ENCODE assay signal across 8 cellular contexts in the genomic region with DNA sequence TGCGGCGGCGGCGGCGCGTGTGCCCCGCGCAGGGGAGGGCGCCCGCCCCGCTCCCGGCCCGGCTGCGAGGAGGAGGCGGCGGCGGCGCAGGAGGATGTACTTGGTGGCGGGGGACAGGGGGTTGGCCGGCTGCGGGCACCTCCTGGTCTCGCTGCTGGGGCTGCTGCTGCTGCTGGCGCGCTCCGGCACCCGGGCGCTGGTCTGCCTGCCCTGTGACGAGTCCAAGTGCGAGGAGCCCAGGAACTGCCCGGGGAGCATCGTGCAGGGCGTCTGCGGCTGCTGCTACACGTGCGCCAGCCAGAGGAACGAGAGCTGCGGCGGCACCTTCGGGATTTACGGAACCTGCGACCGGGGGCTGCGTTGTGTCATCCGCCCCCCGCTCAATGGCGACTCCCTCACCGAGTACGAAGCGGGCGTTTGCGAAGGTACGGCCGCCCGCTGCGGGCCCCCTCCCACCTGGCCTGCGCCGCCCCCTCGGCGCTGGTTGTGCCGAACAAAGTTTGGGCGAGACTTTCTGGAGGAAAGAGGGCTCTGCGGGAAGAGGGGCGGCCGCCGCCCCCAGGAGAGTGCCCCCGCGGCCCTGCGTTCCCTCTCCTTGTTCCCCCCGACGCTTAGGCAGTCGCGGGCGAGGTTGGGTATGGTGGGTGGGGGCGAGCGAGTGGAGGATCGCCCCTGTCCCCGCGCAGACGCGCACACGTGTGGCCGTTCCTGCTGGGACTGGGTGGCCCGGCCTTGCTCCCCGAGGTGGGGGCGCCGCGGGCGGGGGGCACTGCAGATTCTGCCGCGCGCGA. TPM values are rescaled to one million over a fixed set of nuclear protein-coding genes. Genes with fewer than 3 reads are reported as not detected.
A peak's percentile ranks its signal among the peaks of the same experiment; 100 is the strongest.
DNase-seq lines count a peak whose midpoint lies in the region; ATAC-seq, FAIRE-seq and TF ChIP-seq lines count a peak whose summit lies in the region.

No MANE protein-coding gene starts in this region.

- H3K9me3 ChIP-seq in HepG2 (ENCODE audit: low read length), result no peaks in the 10 kb centered on the region

- POLR2A ChIA-PET in HepG2 (lab: Yijun Ruan, JAX), result interaction anchor here (1.0 to 6.7 kb wide), 9 partner anchors 11 to 150 kb away, joined by 3 to 53 read pairs (median 11); no protein-coding TSS in a partner anchor

- intact Hi-C loops in Right ventricle myocardium inferior (cut with DNase I) (loop anchor here (5.0 kb wide), 1 partner anchor 101 kb away; no protein-coding TSS in a partner anchor), cardiac septum (cut with DNase I) (loop anchor here (2.0 to 5.0 kb wide), 3 partner anchors 52 to 241 kb away; partner anchors contain the start of gene FEZ2), HepG2 (cut with micrococcal nuclease; ENCODE audit: unreplicated experiment) (loop anchor here (5.0 kb wide), 1 partner anchor 41 kb away; no protein-coding TSS in a partner anchor)

- peak overlapping the region; percentile 81 to 98 (median 89) for H3K4me3 ChIP-seq in HepG2 (replicated peaks in 1 of 3; ENCODE audit: insufficient read depth in 1 of 3, low read depth in 2 of 3, low read length in 3 of 3)

- H3K27ac ChIP-seq in caudate nucleus (ENCODE audit: low read depth, low read length) (peak overlapping the region; percentile 73), HepG2 (ENCODE audit: extremely low read length, insufficient read depth, low read length) (peak overlapping the region; percentile 76)

- H3K79me2 ChIP-seq in HepG2 (ENCODE audit: insufficient read depth, low read length), result peaks cover 65% of the 10 kb centered on the region

- peak overlapping the region; percentile 78 for H3K4me2 ChIP-seq in HepG2 (ENCODE audit: low read depth, low read length)

- 0% methylated on average over 24 of the region's 92 CpGs for WGBS in HepG2 (ENCODE audit: low lambda C conversion rate)

- TSS peak; percentile 25 for BruUV-seq in HepG2 (replicated peaks; lab: Mats Ljungman, UMichigan)

- in situ Hi-C loops in HepG2 (cut with HindIII; ENCODE audit: extremely low pct_ligation_motif_present, low pct_unique_long_range_greater_than_20kb), result loop anchor here (5.0 kb wide), 2 partner anchors 101 to 146 kb away; no protein-coding TSS in a partner anchor

- H4K20me1 ChIP-seq in HepG2 (ENCODE audit: insufficient read depth, low read length), result peaks cover 44% of the 10 kb centered on the region

- peak overlapping the region; percentile 94 for H3K9ac ChIP-seq in HepG2 (ENCODE audit: insufficient read depth, low read depth, low read length)

- peak in 1 of 2 experiments; percentile 37; a peak in 2 of 4 replicates for TF ChIP-seq POLR2A in HepG2 (IDR thresholded peaks at IDR 0.05; ENCODE audit: insufficient read depth in 1 of 2, low read depth in 2 of 2, low read length in 2 of 2)

- peaks cover 64% of the 10 kb centered on the region for H3K4me1 ChIP-seq in HepG2 (ENCODE audit: insufficient read depth, low read length)

- peak; percentile 78 for DNase-seq in Right ventricle myocardium inferior (ENCODE audit: missing footprints)
- DNase-seq in cardiac septum (ENCODE audit: low spot score), result no peak
- DNase-seq in T-helper 1 cell, result peak in 3 of 5 donors; percentile 6 to 41 (median 9)
- DNase-seq in caudate nucleus (lab: John Stamatoyannopoulos, UW), result peak in 36 of 61 donors; percentile 16 to 73 (median 42)
- DNase-seq in HepG2 (ENCODE audit: low spot score), result no peak
- DNase-seq in stimulated activated CD4-positive, alpha-beta T cell treated with anti-CD3 and anti-CD28 coated beads, TNF-alpha, amount 100 ng/mL, for 48 hours (ENCODE audit: low read depth in 3 of 3), result peak in 2 of 3 donors; percentile 13 to 24
- no peak for DNase-seq in HuH-7 (ENCODE audit: low spot score)

- no peaks in the 10 kb centered on the region for H3K36me3 ChIP-seq in HepG2 (replicated peaks in 1 of 2; ENCODE audit: control insufficient read depth in 1 of 2, insufficient read depth in 2 of 2, low read length in 2 of 2)

- no peak for TF ChIP-seq RAD21 in HepG2 (CRISPR knock-in tag; IDR thresholded peaks at IDR 0.05)

- TF ChIP-seq EP300 in HepG2 (IDR thresholded peaks at IDR 0.05; ENCODE audit: low read depth in 2 of 2, low read length in 2 of 2) (no peak), HepG2 (CRISPR knock-in tag; IDR thresholded peaks at IDR 0.05; ENCODE audit: borderline replicate concordance) (no peak)

- ATAC-seq in Right ventricle myocardium inferior, result peak; percentile 15
- ATAC-seq in HG03039 (IDR thresholded peaks at IDR 0.05; ENCODE audit: unreplicated experiment), result peak; percentile 19
- ATAC-seq in HepG2, result peak; percentile 29

- no peak overlapping the region for H2AFZ ChIP-seq in HepG2 (ENCODE audit: low read length)

- no peaks in the 10 kb centered on the region; a peak in 1 of 5 replicates for H3K27me3 ChIP-seq in HepG2 (ENCODE audit: control insufficient read depth in 1 of 2, insufficient read depth in 2 of 2, low read length in 2 of 2)

- peak; percentile 17; the same call in 1 of the 2 replicates for TF ChIP-seq CTCF in HepG2 (CRISPR knock-in tag; IDR thresholded peaks at IDR 0.05)

- CTCF ChIA-PET in HepG2 (lab: Yijun Ruan, JAX; ENCODE audit: low intra/inter-chr PET ratio, low total read pairs), result no interaction called here

- FAIRE-seq in HepG2 (lab: Jason Lieb, UNC), result no peak

TF ChIP-seq in HepG2, 621 proteins besides CTCF, POLR2A, EP300 and RAD21 (continues in another document):
- TF ChIP-seq ZNF530 (CRISPR knock-in tag; IDR thresholded peaks at IDR 0.05; ENCODE audit: low read depth) (no peak), HNF1A (IDR thresholded peaks at IDR 0.05; ENCODE audit: low read depth) (no peak), HNF1A (CRISPR knock-in tag; IDR thresholded peaks at IDR 0.05; ENCODE audit: borderline replicate concordance) (no peak)

RNA-seq across cellular contexts. Expression of gene CRIM1, which starts 0.8 kb away (rescaled TPM):
- total RNA-seq in Right ventricle myocardium inferior (21.7 TPM), cardiac septum (125 TPM), HepG2 (2016; rRNA removed; fragmentation: Illumina TruSeq; extraction: Trizol) (21.5 and 39.1 TPM in 2 replicates)
- total RNA-seq in HepG2 (2016; cell fraction: cytosol; rRNA removed; fragmentation: Illumina TruSeq; extraction: Trizol; ENCODE audit: low read depth), result 87.0 and 95.7 TPM in 2 replicates
- 19.5 and 37.7 TPM in 2 replicates for total RNA-seq in HepG2 (2016; cell fraction: insoluble cytoplasmic fraction; rRNA removed; fragmentation: Illumina TruSeq; extraction: Trizol)
- total RNA-seq in HepG2 (2016; cell fraction: membrane; rRNA removed; fragmentation: Illumina TruSeq; extraction: Trizol), result 21.6 and 24.0 TPM in 2 replicates
- total RNA-seq in HepG2 (2016; cell fraction: nucleus; rRNA removed; fragmentation: Illumina TruSeq; extraction: Trizol), result 70.5 and 71.4 TPM in 2 replicates
- polyA plus RNA-seq in HepG2 (2011; rRNA removed), result 61.6 and 69.9 TPM in 2 replicates
- polyA plus RNA-seq in HepG2 (2011; cell fraction: cytosol; rRNA removed), result 47.0 and 57.8 TPM in 2 replicates
- 59.9 and 71.8 TPM in 2 replicates for polyA plus RNA-seq in HepG2 (2011; cell fraction: nucleus; rRNA removed)
- 47.6 and 59.6 TPM in 2 replicates for polyA plus RNA-seq in HepG2 (2012)
- 1.1 and 2.4 TPM in 2 replicates for polyA plus RNA-seq in HepG2 (2016; cell fraction: cytosol; fragmentation: Illumina TruSeq; extraction: Trizol; ENCODE audit: low read depth)
- polyA plus RNA-seq in HepG2 (2016; cell fraction: insoluble cytoplasmic fraction; fragmentation: Illumina TruSeq; extraction: Trizol; ENCODE audit: low read depth), result 14.9 and 16.1 TPM in 2 replicates
- 3.8 and 5.1 TPM in 2 replicates for polyA plus RNA-seq in HepG2 (2016; cell fraction: membrane; fragmentation: Illumina TruSeq; extraction: Trizol; ENCODE audit: low read depth)
- polyA plus RNA-seq in HepG2 (2016; cell fraction: nucleus; fragmentation: Illumina TruSeq; extraction: Trizol; ENCODE audit: insufficient read depth, low read depth), result 36.1 and 38.6 TPM in 2 replicates
- polyA minus RNA-seq in HepG2 (2011; rRNA and poly(A)+ RNA removed; ENCODE audit: low replicate concordance), result 452 and 516 TPM in 2 replicates
- polyA minus RNA-seq in HepG2 (2011; cell fraction: cytosol; rRNA and poly(A)+ RNA removed), result 226 and 235 TPM in 2 replicates
- polyA minus RNA-seq in HepG2 (2011; cell fraction: nucleus; rRNA and poly(A)+ RNA removed), result 306 and 348 TPM in 2 replicates

Comparison
In these comparisons a context has a peak if more than half of its experiments do, and no peak if none do; other contexts are left out.
1. DNase-seq: peak in Right ventricle myocardium inferior (single experiment), T-helper 1 cell (3 of 5), caudate nucleus (36 of 61) and stimulated activated CD4-positive, alpha-beta T cell treated with anti-CD3 and anti-CD28 coated beads, TNF-alpha, amount 100 ng/mL, for 48 hours (2 of 3); none in cardiac septum (single experiment), HepG2 (single experiment) and HuH-7 (single experiment).
2. Peak in every context shown above with its lines, with median percentiles within 50 percentile points of each other: ATAC-seq.